In genomic region chr22:37763012-37763411, GRCh38 we compare ENCODE assay signal across 28 cellular contexts.
"Had no signal": no experiment of that assay in that cellular context is flagged by ENCODE, and none has a peak within 500 bp of the region (broad histone marks: within the 10 kb centered on the region; RNA-seq: fewer than 3 reads in every experiment).

No MANE protein-coding gene starts in this region.

- H3K27me3 ChIP-seq: MG63, SJCRH30 had no signal

- H3K27ac ChIP-seq: SJCRH30, SK-N-MC had no signal

- H3K4me3 ChIP-seq: MG63, SJCRH30, SK-N-MC had no signal

- ATAC-seq: activated CD8-positive, alpha-beta T cell treated with anti-CD3 and anti-CD28 coated beads, Interleukin-2, amount 10 ng/mL, durations not matched to agents 7 days and 5 days; PC-3 had no signal

- FAIRE-seq: bronchial epithelial cell, RCC 7860, TTC549 had no signal

- DNase-seq: activated CD4-positive, alpha-beta T cell treated with anti-CD3 and anti-CD28 coated beads, Interleukin-2, amount 10 ng/mL, durations not matched to agents 24 days and 14 days; activated CD4-positive, alpha-beta T cell treated with anti-CD3 and anti-CD28 coated beads, Interleukin-2, amount 50 U/mL, for 48 hours; activated CD8-positive, alpha-beta T cell treated with anti-CD3 and anti-CD28 coated beads, Interleukin-2, amount 10 ng/mL, durations not matched to agents 7 days and 5 days; activated gamma-delta T cell; activated naive CD4-positive, alpha-beta T cell treated with Interleukin-2 at 50 U/mL for 16 hours; activated naive CD8-positive, alpha-beta T cell treated with anti-CD3 and anti-CD28 coated beads, Interleukin-2, amount 50 U/mL, for 24 hours; activated T-cell treated with anti-CD3 and anti-CD28 coated beads, Interleukin-2, amount 50 U/mL, for 24 hours; anterior cingulate cortex; caudate nucleus; Kasumi-1; MG63; NCI-H1048; NCI-H1105 treated with DMSO at 0.1 percent for 48 hours; NCI-H1436 treated with DMSO at 0.1 percent for 48 hours; NCI-H1694 treated with DMSO at 0.1 percent for 48 hours; NCI-H2029; NCI-H2107; NCI-H510A; NCI-H526; NCI-H748 treated with DMSO at 0.1 percent for 48 hours; NK-92 treated with Interleukin-12 subunit alpha and Interleukin-12 subunit beta, amount 100 ng/mL, for 24 hours; PC-3; SHP77; SJCRH30 had no signal

- H3K9me3 ChIP-seq: MG63, SJCRH30 had no signal
